In the genomic region with DNA sequence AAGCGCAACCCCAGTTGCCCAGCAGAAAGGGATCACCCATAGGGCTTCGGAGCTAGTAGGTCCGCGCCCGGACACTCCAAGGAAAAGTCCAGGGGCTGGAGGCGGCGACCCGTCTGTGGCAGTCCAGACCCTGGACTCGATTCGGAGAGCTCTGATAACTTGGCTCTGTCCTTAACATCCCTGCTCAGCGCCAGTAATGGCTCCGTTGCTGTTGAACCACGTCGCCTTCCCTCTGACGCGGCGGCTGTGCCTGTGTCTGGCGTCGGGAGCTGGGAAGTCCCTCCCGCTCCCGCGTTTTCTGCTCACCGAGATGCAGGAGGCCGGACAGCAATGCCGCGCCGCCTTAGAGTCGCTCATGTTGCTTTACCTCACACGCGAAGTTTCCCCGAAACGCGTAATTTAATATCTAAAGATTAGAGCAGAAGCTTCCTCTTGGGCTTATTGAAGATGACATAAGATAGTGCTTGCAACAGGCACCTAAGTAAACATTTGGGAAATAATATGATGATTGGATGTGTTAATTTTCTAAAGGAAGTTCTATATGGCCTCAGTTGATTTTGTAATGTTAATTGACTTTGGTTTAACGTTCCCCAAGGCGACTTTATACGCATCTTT, we compare ENCODE assay signal across 8 cellular contexts. TPM values are rescaled to one million over a fixed set of nuclear protein-coding genes. Genes with fewer than 3 reads are reported as not detected.
DNase-seq lines count a peak whose midpoint lies in the region; ATAC-seq, FAIRE-seq and TF ChIP-seq lines count a peak whose summit lies in the region.

No MANE protein-coding gene starts in this region.

- TF ChIP-seq CTCF in GM12865 (IDR thresholded peaks at IDR 0.05; ENCODE audit: insufficient read depth, low read depth, low read length, missing control alignments), result no peak
- no peak for TF ChIP-seq CTCF in GM12878 (IDR thresholded peaks at IDR 0.05 in 2 of 3, conservative IDR thresholded peaks at IDR 0.05 in 1 of 3; ENCODE audit: control insufficient read depth in 2 of 3, extremely low read depth in 1 of 3, insufficient read depth in 1 of 3, low read depth in 3 of 3, low read length in 3 of 3)

- H3K4me2 ChIP-seq in GM12878 (ENCODE audit: control insufficient read depth, insufficient read depth), result peak overlapping the region; percentile 98

- H3K4me3 ChIP-seq in GM12865 (ENCODE audit: low read depth, low read length), result peak overlapping the region; percentile 66
- H3K4me3 ChIP-seq in GM12878, result peak overlapping the region; percentile 76

- CTCF ChIA-PET in GM12878 (lab: Yijun Ruan, JAX), result interaction anchor here (1.1 to 1.2 kb wide), 2 partner anchors 34 to 59 kb away, joined by 3 to 9 read pairs; no protein-coding TSS in a partner anchor

- H3K27ac Mint-ChIP-seq in T-helper 1 cell treated with Interleukin-12 subunit alpha and Interleukin-12 subunit beta and Interleukin-4 antibody, amounts not matched to agents 30 μg/mL and 1 μg/mL, for 36 hours, result peak overlapping the region; percentile 98

- peaks cover 0 to 1% of the 10 kb centered on the region in 2 experiments; a peak in 2 of 4 replicates for H3K27me3 ChIP-seq in GM12878 (replicated peaks in 1 of 2; ENCODE audit: control insufficient read depth in 2 of 2, insufficient read depth in 2 of 2, low read length in 1 of 2)

- in situ Hi-C loops in GM12878 (cut with MboI), result no loop called here

- POLR2A ChIA-PET in GM12878 (lab: Charles Lee), result interaction anchor here (0.6 to 4.9 kb wide), 3 partner anchors 18 to 627 kb away, joined by 4 to 51 read pairs (median 6); no protein-coding TSS in a partner anchor

- H3K9me3 ChIP-seq in GM12878 (replicated peaks; ENCODE audit: control insufficient read depth, insufficient read depth, low read length), result no peaks in the 10 kb centered on the region

- H3K9ac ChIP-seq in GM12878 (ENCODE audit: control insufficient read depth, insufficient read depth, low read length), result peak overlapping the region; percentile 82

- WGBS in GM12878 (ENCODE audit: insufficient coverage, insufficient replicate concordance, low lambda C conversion rate, missing lambda C conversion rate), result 10% methylated on average over 36 of the region's 36 CpGs

- H3K4me3 Mint-ChIP-seq in T-helper 1 cell treated with Interleukin-12 subunit alpha and Interleukin-12 subunit beta and Interleukin-4 antibody, amounts not matched to agents 30 μg/mL and 1 μg/mL, for 36 hours, result peak overlapping the region; percentile 95

- no peaks in the 10 kb centered on the region for H3K9me3 Mint-ChIP-seq in T-helper 1 cell treated with Interleukin-12 subunit alpha and Interleukin-12 subunit beta and Interleukin-4 antibody, amounts not matched to agents 30 μg/mL and 1 μg/mL, for 36 hours

- peaks cover 11% of the 10 kb centered on the region for H3K36me3 Mint-ChIP-seq in T-helper 1 cell treated with Interleukin-12 subunit alpha and Interleukin-12 subunit beta and Interleukin-4 antibody, amounts not matched to agents 30 μg/mL and 1 μg/mL, for 36 hours (ENCODE audit: low read depth)

- no TSS peak for BruUV-seq in GM12878 (replicated peaks; lab: Mats Ljungman, UMichigan)

- no peak for TF ChIP-seq POLR2A in GM12878 (IDR thresholded peaks at IDR 0.05; ENCODE audit: low read depth, low read length)

- H3K27ac ChIP-seq in GM12878 (ENCODE audit: control insufficient read depth, insufficient read depth), result peak overlapping the region; percentile 68

- H4K20me1 ChIP-seq in GM12878 (ENCODE audit: control insufficient read depth, insufficient read depth), result no peaks in the 10 kb centered on the region

- intact Hi-C loops in GM12878 (cut with micrococcal nuclease; ENCODE audit: unreplicated experiment), result loop anchor here (1.0 kb wide), 1 partner anchor 60 kb away; no protein-coding TSS in a partner anchor

- TF ChIP-seq RAD21 in GM12878 (IDR thresholded peaks at IDR 0.05; ENCODE audit: insufficient read depth, low read depth, low read length), result no peak

- peaks cover 19% of the 10 kb centered on the region for H3K4me1 Mint-ChIP-seq in T-helper 1 cell treated with Interleukin-12 subunit alpha and Interleukin-12 subunit beta and Interleukin-4 antibody, amounts not matched to agents 30 μg/mL and 1 μg/mL, for 36 hours (ENCODE audit: low read depth)

- H3K4me1 ChIP-seq in GM12878 (ENCODE audit: control insufficient read depth, insufficient read depth, low read length), result peaks cover 5% of the 10 kb centered on the region; the same call in 1 of the 2 replicates

- DNase-seq in GM12865 (ENCODE audit: low read depth) (peak; percentile 84), NCI-H1417 (lab: John Stamatoyannopoulos, UW) (peak; percentile 84 to 93 (median 86)), GM12878 (ENCODE audit: low read depth, low spot score) (no peak), hypothalamus (lab: John Stamatoyannopoulos, UW) (peak in 49 of 51 donors; percentile 12 to 89 (median 56)), renal cortical epithelial cell (ENCODE audit: low read depth) (peak; percentile 63), OCI-M2 (lab: John Stamatoyannopoulos, UW; ENCODE audit: unreplicated experiment) (no peak)

- SMC1A ChIA-PET in GM12878 (lab: Charles Lee; ENCODE audit: uncharacterized antibody, unreplicated experiment), result interaction anchor here (0.6 to 1.7 kb wide), 5 partner anchors 8 to 1803 kb away, joined by 3 to 6 read pairs (median 3); no protein-coding TSS in a partner anchor

- no peak for FAIRE-seq in GM12878 (lab: Jason Lieb, UNC)

- peaks cover 12% of the 10 kb centered on the region for H3K27me3 Mint-ChIP-seq in T-helper 1 cell treated with Interleukin-12 subunit alpha and Interleukin-12 subunit beta and Interleukin-4 antibody, amounts not matched to agents 30 μg/mL and 1 μg/mL, for 36 hours (ENCODE audit: low read depth)

- H2AFZ ChIP-seq in GM12878 (ENCODE audit: control insufficient read depth, low read depth, low read length), result peak overlapping the region; percentile 94

- no peaks in the 10 kb centered on the region for H3K36me3 ChIP-seq in GM12878 (ENCODE audit: control insufficient read depth in 2 of 2, insufficient read depth in 2 of 2, low read length in 1 of 2)

- peaks cover 9% of the 10 kb centered on the region for H3K79me2 ChIP-seq in GM12878 (ENCODE audit: control insufficient read depth, insufficient read depth, low read length)

- RAD21 ChIA-PET in GM12878 (lab: Charles Lee; ENCODE audit: unreplicated experiment), result interaction anchor here (0.7 to 4.7 kb wide), 4 partner anchors 8 to 60 kb away, joined by 3 to 33 read pairs (median 4); no protein-coding TSS in a partner anchor

- peak; percentile 6 for ATAC-seq in HG02798 (IDR thresholded peaks at IDR 0.05; ENCODE audit: poor library complexity, unreplicated experiment)
- ATAC-seq in GM12878, result peak; percentile 11

- TF ChIP-seq EP300 in GM12878 (IDR thresholded peaks at IDR 0.05; ENCODE audit: borderline replicate concordance in 1 of 2, control insufficient read depth in 1 of 2, low read depth in 2 of 2, low read length in 2 of 2), result no peak

TF ChIP-seq in GM12878, 131 proteins besides CTCF, POLR2A, EP300 and RAD21 (continues in another document):
- TF ChIP-seq SMAD5 (IDR thresholded peaks at IDR 0.05; ENCODE audit: low read depth) (peak; percentile 43; the same call in 1 of the 2 replicates), RUNX3 (IDR thresholded peaks at IDR 0.05; ENCODE audit: low read length) (peak; percentile 2; the same call in 1 of the 2 replicates), ASH2L (IDR thresholded peaks at IDR 0.05; ENCODE audit: borderline replicate concordance, low read depth) (no peak), YBX1 (IDR thresholded peaks at IDR 0.05) (no peak), IKZF2 (IDR thresholded peaks at IDR 0.05) (peak; percentile 24 to 28; a peak in 1 of 4 replicates), IKZF1 (conservative IDR thresholded peaks at IDR 0.05) (peak; percentile 9; the same call in 1 of the 2 replicates), PML (IDR thresholded peaks at IDR 0.05; ENCODE audit: low read length) (peak; percentile 37; the same call in 1 of the 2 replicates), HCFC1 (IDR thresholded peaks at IDR 0.05; ENCODE audit: low read length) (no peak), CREB1 (IDR thresholded peaks at IDR 0.05; ENCODE audit: low read depth) (peak; percentile 90)

RNA-seq across cellular contexts. Expression of a gene that starts 1.3 kb away (rescaled TPM):
- total RNA-seq in GM12878 (2013; cell fraction: nucleolus; rRNA removed), result 25.1 and 29.2 TPM in 2 replicates
- total RNA-seq in GM12878 (2014; rRNA removed) (11.0 and 11.2 TPM in 2 replicates), GM12878 (2014; rRNA removed; fragmentation: Illumina TruSeq; extraction: Trizol) (12.6 and 13.1 TPM in 2 replicates), GM12878 (2021) (12.5 and 14.7 TPM in 2 replicates), renal cortical epithelial cell (12.0 and 14.4 TPM in 2 replicates)
- 5.1 TPM for polyA plus RNA-seq in GM12878 (2011; ENCODE audit: low read depth)
- polyA plus RNA-seq in GM12878 (2011; rRNA removed) (21.2 and 33.6 TPM in 2 replicates), GM12878 (2014; fragmentation: Illumina TruSeq; extraction: Trizol) (13.5 and 19.4 TPM in 2 replicates), GM12878 (2014; fragmentation: Nextera tagmentation; extraction: Ambion mirVana) (1 to 10 TPM; 4.4 to 4.8 TPM), GM12878 (2014; rRNA removed) (7.7 and 9.1 TPM in 2 replicates), GM12878 (2016; fragmentation: Nextera tagmentation; extraction: Ambion mirVana) (10 to 100 TPM; 10.3 to 11.0 TPM)
- polyA plus RNA-seq in GM12878 (2011; cell fraction: cytosol; rRNA removed), result 7.7 and 8.2 TPM in 2 replicates
- polyA plus RNA-seq in GM12878 (2011; cell fraction: nucleus; rRNA removed), result 29.6 and 33.1 TPM in 2 replicates
- polyA plus RNA-seq in GM12878 (2012), result 6.7 and 9.6 TPM in 2 replicates
- 14.0 and 18.9 TPM in 2 replicates for polyA minus RNA-seq in GM12878 (2011; rRNA and poly(A)+ RNA removed)
- polyA minus RNA-seq in GM12878 (2011; cell fraction: cytosol; rRNA and poly(A)+ RNA removed), result 6.1 and 7.0 TPM in 2 replicates
- polyA minus RNA-seq in GM12878 (2011; cell fraction: nucleus; rRNA and poly(A)+ RNA removed), result 27.7 and 34.6 TPM in 2 replicates

Comparison
In these comparisons a context has a peak if more than half of its experiments do, and no peak if none do; other contexts are left out.
1. DNase-seq: peak in GM12865 (single experiment), NCI-H1417 (3 of 3), hypothalamus (49 of 51) and renal cortical epithelial cell (single experiment); none in GM12878 (single experiment) and OCI-M2 (single experiment).